28 cellular contexts compared by ENCODE assay signal in the genomic region with DNA sequence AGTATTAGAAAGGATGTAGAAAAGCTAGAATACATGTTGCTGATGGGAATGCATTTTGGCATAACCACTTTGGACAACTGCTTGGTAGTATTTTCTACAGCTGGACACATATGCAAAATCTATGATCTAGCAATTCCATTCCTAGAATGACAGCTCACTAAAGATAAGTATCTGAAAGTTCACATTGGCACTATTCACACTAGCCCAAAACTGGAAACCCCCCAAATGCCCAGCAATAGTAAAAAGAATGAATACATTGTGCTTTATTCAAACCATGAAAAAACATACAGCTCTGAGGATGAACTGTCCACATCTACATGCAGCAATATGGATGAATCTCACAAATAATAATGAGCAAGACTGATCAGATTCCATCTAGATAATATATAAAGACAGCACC.
"Had no signal": no experiment of that assay in that cellular context is flagged by ENCODE, and none has a peak within 500 bp of the region (broad histone marks: within the 10 kb centered on the region; RNA-seq: fewer than 3 reads in every experiment).

No MANE protein-coding gene starts in this region.

- H3K27ac ChIP-seq: brain microvascular endothelial cell, coronary artery, dorsolateral prefrontal cortex, gastroesophageal sphincter, heart right ventricle, hepatocyte, WERI-Rb-1 had no signal

- FAIRE-seq: astrocyte, bronchial epithelial cell had no signal

- H3K4me2 ChIP-seq: hepatocyte had no signal

- H2AFZ ChIP-seq: hepatocyte had no signal

- H3K36me3 ChIP-seq: brain microvascular endothelial cell, gastroesophageal sphincter, heart right ventricle, WERI-Rb-1 had no signal

- DNase-seq: activated B cell treated with CpG ODN at 0.5 μM for 24 hours; activated CD4-positive, alpha-beta T cell treated with anti-CD3 and anti-CD28 coated beads for 48 hours; activated CD4-positive, alpha-beta T cell treated with anti-CD3 and anti-CD28 coated beads, Interleukin-2, amount 50 U/mL, for 1 hour; activated CD4-positive, alpha-beta T cell treated with anti-CD3 and anti-CD28 coated beads, Interleukin-2, amount 50 U/mL, for 48 hours; activated CD8-positive, alpha-beta memory T cell treated with anti-CD3 and anti-CD28 coated beads for 24 hours; activated CD8-positive, alpha-beta T cell treated with anti-CD3 and anti-CD28 coated beads for 36 hours; activated effector memory CD4-positive, alpha-beta T cell treated with Interleukin-2 at 50 U/mL for 16 hours; activated gamma-delta T cell treated with Interleukin-2 at 50 U/mL for 16 hours; activated naive CD4-positive, alpha-beta T cell treated with anti-CD3 and anti-CD28 coated beads, Interleukin-2, amount 50 U/mL, for 16 hours; activated naive CD4-positive, alpha-beta T cell treated with Interleukin-2 at 50 U/mL for 16 hours; activated T-cell treated with anti-CD3 and anti-CD28 coated beads, Interleukin-2, amount 50 U/mL, for 4 hours; amniotic stem cell; brain microvascular endothelial cell; dorsolateral prefrontal cortex; effector memory CD4-positive, alpha-beta T cell; endodermal cell; foreskin fibroblast; heart right ventricle; T1000; WERI-Rb-1 had no signal

- H3K27me3 ChIP-seq: brain microvascular endothelial cell, dorsolateral prefrontal cortex, gastroesophageal sphincter, heart right ventricle, hepatocyte had no signal

- H3K4me1 ChIP-seq: gastroesophageal sphincter had no signal

- H3K4me3 ChIP-seq: coronary artery, dorsolateral prefrontal cortex, gastroesophageal sphincter, heart right ventricle, hepatocyte had no signal

- H3K79me2 ChIP-seq: hepatocyte had no signal

- H3K9me3 ChIP-seq: gastroesophageal sphincter, heart right ventricle had no signal

- ATAC-seq: activated CD4-positive, CD25-positive, alpha-beta regulatory T cell treated with anti-CD3 and anti-CD28 coated beads, Interleukin-2, amount 50 U/mL, for 24 hours; activated CD8-positive, alpha-beta T cell treated with anti-CD3 and anti-CD28 coated beads for 36 hours; activated T-cell treated with anti-CD3 and anti-CD28 coated beads, Interleukin-2, amount 50 U/mL, for 4 hours; activated T-helper 17 cell treated with anti-CD3 and anti-CD28 coated beads, Interleukin-2, amount 50 U/mL, for 72 hours; esophagus mucosa; gastroesophageal sphincter; heart right ventricle had no signal
